ENCODE assay signal across 18 cellular contexts in the genomic region with DNA sequence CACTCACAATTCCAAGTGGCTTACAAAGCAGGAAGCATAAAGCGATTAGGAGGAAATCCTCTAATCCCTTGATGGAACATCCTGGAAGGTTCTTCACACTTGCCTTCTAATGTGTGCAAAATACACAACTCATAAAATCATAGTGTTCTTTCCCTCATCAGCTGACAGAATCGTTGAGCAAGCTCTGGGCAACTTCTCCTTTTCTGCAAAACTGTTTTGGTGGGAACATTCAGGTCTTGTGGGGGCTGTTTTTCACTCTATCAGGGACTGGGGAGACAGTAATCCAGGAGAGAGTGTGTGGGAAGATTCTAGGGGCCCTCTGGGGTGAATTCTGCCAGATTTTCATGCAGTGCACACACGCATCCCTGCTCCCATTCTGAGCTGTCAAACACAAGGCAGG. TPM values are rescaled to one million over a fixed set of nuclear protein-coding genes. Genes with fewer than 3 reads are reported as not detected.
DNase-seq lines count a peak whose midpoint lies in the region; ATAC-seq, FAIRE-seq and TF ChIP-seq lines count a peak whose summit lies in the region.
"Had no signal": no experiment of that assay in that cellular context is flagged by ENCODE, and none has a peak within 500 bp of the region (broad histone marks: within the 10 kb centered on the region; RNA-seq: fewer than 3 reads in every experiment).

No MANE protein-coding gene starts in this region.

- H3K27ac ChIP-seq in BLaER1 treated with 17β-estradiol and CSF1 and Interleukin-3, amounts not matched to agents 10 nM and 100 nM: peak overlapping the region in 6 of 11 experiments; percentile 27 to 85 (median 78); a peak in 12 of 22 replicates
- H3K27ac ChIP-seq in esophagus muscularis mucosa (replicated peaks in 1 of 4): peak overlapping the region; percentile 70 to 86 (median 73)
- H3K27ac ChIP-seq in sigmoid colon: peak overlapping the region; percentile 43 to 70 (median 64)

- no peak for TF ChIP-seq CTCF in NB4 (IDR thresholded peaks at IDR 0.05; ENCODE audit: low read depth, low read length)
- TF ChIP-seq CTCF in esophagus muscularis mucosa (IDR thresholded peaks at IDR 0.05): no peak
- TF ChIP-seq CTCF in sigmoid colon (IDR thresholded peaks at IDR 0.05): no peak
- TF ChIP-seq CTCF in GM13976 (IDR thresholded peaks at IDR 0.05; ENCODE audit: borderline replicate concordance, control extremely low read depth, extremely low read depth, insufficient read depth, missing control alignments): no peak

- no peak for FAIRE-seq in GM19239 (lab: Jason Lieb, UNC)
- FAIRE-seq: bronchial epithelial cell, kidney had no signal

- intact Hi-C loops in esophagus muscularis mucosa (cut with DNase I) (no loop called here), sigmoid colon (cut with DNase I) (no loop called here)

- no peak for TF ChIP-seq POLR2A in NB4 (IDR thresholded peaks at IDR 0.05; ENCODE audit: extremely low read depth, insufficient read length)
- no peak for TF ChIP-seq POLR2A in esophagus muscularis mucosa (IDR thresholded peaks at IDR 0.05; ENCODE audit: low read depth)
- TF ChIP-seq POLR2A in sigmoid colon (IDR thresholded peaks at IDR 0.05): no peak

- 57% methylated on average over 1 of the region's 3 CpGs for whole genome bisulfite sequencing in esophagus muscularis mucosa
- WGBS in sigmoid colon, 2 donors: 58 to 64% methylated on average over 3 of the region's 3 CpGs

- peaks cover 14 to 50% (median 34%) of the 10 kb centered on the region in 10 experiments for H3K4me1 ChIP-seq in BLaER1 treated with 17β-estradiol and CSF1 and Interleukin-3, amounts not matched to agents 10 nM and 100 nM
- peaks cover 5 to 88% (median 75%) of the 10 kb centered on the region in 4 donors for H3K4me1 ChIP-seq in esophagus muscularis mucosa
- peaks cover 0 to 82% (median 58%) of the 10 kb centered on the region in 4 donors for H3K4me1 ChIP-seq in sigmoid colon

- in situ Hi-C loops in GM13976 (cut with MboI; ENCODE audit: low sequenced_read_pairs, unreplicated experiment): no loop called here

- H3K36me3 ChIP-seq in BLaER1 treated with 17β-estradiol and CSF1 and Interleukin-3, amounts not matched to agents 10 nM and 100 nM: no peaks in the 10 kb centered on the region
- H3K36me3 ChIP-seq in esophagus muscularis mucosa (peaks cover 0 to 20% (median 4%) of the 10 kb centered on the region in 4 donors), sigmoid colon (peaks cover 0 to 16% (median 5%) of the 10 kb centered on the region in 4 donors)

- H3K4me3 ChIP-seq in BLaER1 treated with 17β-estradiol and CSF1 and Interleukin-3, amounts not matched to agents 10 nM and 100 nM: no peak overlapping the region
- no peak overlapping the region for H3K4me3 ChIP-seq in NB4 (ENCODE audit: low read depth, low read length)
- no peak overlapping the region for H3K4me3 ChIP-seq in esophagus muscularis mucosa
- H3K4me3 ChIP-seq in sigmoid colon: no peak overlapping the region

- no peaks in the 10 kb centered on the region for H3K9me3 ChIP-seq in BLaER1 treated with 17β-estradiol and CSF1 and Interleukin-3, amounts not matched to agents 10 nM and 100 nM (replicated peaks in 1 of 11)
- H3K9me3 ChIP-seq in esophagus muscularis mucosa (no peaks in the 10 kb centered on the region), sigmoid colon (no peaks in the 10 kb centered on the region)
- H3K9me3 ChIP-seq: SK-N-SH had no signal

- DNase-seq in NB4 (ENCODE audit: low read depth) (peak; percentile 67), esophagus muscularis mucosa (ENCODE audit: extremely low spot score) (no peak), sigmoid colon (no peak), NCI-H187 treated with DMSO at 0.1 percent for 48 hours (lab: John Stamatoyannopoulos, UW) (no peak), GM13976 (ENCODE audit: low spot score) (no peak), GM19239 (ENCODE audit: insufficient read length, low spot score) (no peak)
- DNase-seq: activated CD8-positive, alpha-beta memory T cell treated with anti-CD3 and anti-CD28 coated beads, Interleukin-2, amount 10 ng/mL, durations not matched to agents 7 days and 5 days; activated naive CD4-positive, alpha-beta T cell treated with anti-CD3 and anti-CD28 coated beads, Interleukin-2, amount 10 ng/mL, durations not matched to agents 7 days and 5 days; GOT3; kidney; natural killer cell; NCI-H1930; SK-N-SH; stimulated activated naive CD4-positive, alpha-beta T cell treated with Interleukin-2 at 50 U/mL for 16 hours had no signal

- peak overlapping the region in 9 of 11 experiments; percentile 6 to 97 (median 85); a peak in 16 of 22 replicates for H3K4me2 ChIP-seq in BLaER1 treated with 17β-estradiol and CSF1 and Interleukin-3, amounts not matched to agents 10 nM and 100 nM
- H3K4me2 ChIP-seq: SK-N-SH had no signal

- peak overlapping the region in 3 of 11 experiments; percentile 16 to 50 (median 28); a peak in 5 of 22 replicates for H3K9ac ChIP-seq in BLaER1 treated with 17β-estradiol and CSF1 and Interleukin-3, amounts not matched to agents 10 nM and 100 nM
- H3K9ac ChIP-seq: SK-N-SH had no signal

- H3K27me3 ChIP-seq in BLaER1 treated with 17β-estradiol and CSF1 and Interleukin-3, amounts not matched to agents 10 nM and 100 nM: no peaks in the 10 kb centered on the region
- H3K27me3 ChIP-seq in esophagus muscularis mucosa (no peaks in the 10 kb centered on the region), sigmoid colon (no peaks in the 10 kb centered on the region)

- TF ChIP-seq EP300 in esophagus muscularis mucosa (IDR thresholded peaks at IDR 0.05) (no peak), sigmoid colon (IDR thresholded peaks at IDR 0.05) (no peak)

- ATAC-seq in HG03025 (IDR thresholded peaks at IDR 0.05; ENCODE audit: low FRiP score, unreplicated experiment): no peak
- ATAC-seq: activated CD8-positive, alpha-beta memory T cell treated with anti-CD3 and anti-CD28 coated beads, Interleukin-2, amount 10 ng/mL, durations not matched to agents 7 days and 5 days; natural killer cell; WTC11 had no signal

- no peaks in the 10 kb centered on the region for H4K20me1 ChIP-seq in BLaER1 treated with 17β-estradiol and CSF1 and Interleukin-3, amounts not matched to agents 10 nM and 100 nM

RNA-seq across cellular contexts. Expression of a gene that starts 53.2 kb away (rescaled TPM):
- 100 to 1,000 TPM; 205 to 338 (median 276) TPM for total RNA-seq in esophagus muscularis mucosa
- total RNA-seq in sigmoid colon: 100 to 1,000 TPM in 3 of 4 donors, 10 to 100 TPM in 1; 96.1 to 153 (median 125) TPM
- polyA plus RNA-seq in sigmoid colon: 10 to 100 TPM in 1 of 3 donors, 1 to 10 TPM in 2; 1.8 to 10.6 (median 2.3) TPM
- total RNA-seq: activated CD8-positive, alpha-beta memory T cell treated with anti-CD3 and anti-CD28 coated beads, Interleukin-2, amount 10 ng/mL, durations not matched to agents 7 days and 5 days had no signal
